8 cellular contexts compared by ENCODE assay signal in genomic region chr20:25318471-25319240, GRCh38.
DNase-seq lines count a peak whose midpoint lies in the region; ATAC-seq and TF ChIP-seq lines count a peak whose summit lies in the region.

No MANE protein-coding gene starts in this region.

- peaks cover 2% of the 10 kb centered on the region for H3K9me3 Mint-ChIP-seq in endodermal cell

- no peaks in the 10 kb centered on the region for H3K9me3 ChIP-seq in endodermal cell (ENCODE audit: control insufficient read depth, low read length)

- H3K27ac Mint-ChIP-seq in endodermal cell: no peak overlapping the region

- peak overlapping the region; percentile 73 for H3K27ac ChIP-seq in endodermal cell (ENCODE audit: low read depth, low read length)

- DNase-seq in CD1c-positive myeloid dendritic cell (ENCODE audit: extremely low spot score): peak; percentile 93
- no peak for DNase-seq in endodermal cell
- no peak for DNase-seq in KG1 (lab: John Stamatoyannopoulos, UW)
- DNase-seq in NCI-H526 (lab: John Stamatoyannopoulos, UW): no peak
- DNase-seq in NCI-H1048 (lab: John Stamatoyannopoulos, UW): no peak
- no peak for DNase-seq in stimulated activated CD4-positive, alpha-beta T cell treated with anti-CD3 and anti-CD28 coated beads, Interleukin-15, amount 100 ng/mL, for 24 hours

- no peaks in the 10 kb centered on the region for H3K27me3 Mint-ChIP-seq in endodermal cell (ENCODE audit: insufficient read depth)

- no peak overlapping the region for H3K4me3 ChIP-seq in endodermal cell (ENCODE audit: low read length)

- H3K36me3 Mint-ChIP-seq in endodermal cell (ENCODE audit: low read depth): peaks cover 47% of the 10 kb centered on the region

- no peak for TF ChIP-seq CTCF in endodermal cell (conservative IDR thresholded peaks at IDR 0.05)

- no peak overlapping the region for H3K4me3 Mint-ChIP-seq in endodermal cell

- peaks cover 16% of the 10 kb centered on the region for H3K36me3 ChIP-seq in endodermal cell (ENCODE audit: control insufficient read depth, insufficient read depth, low read length)

- no peaks in the 10 kb centered on the region for H3K27me3 ChIP-seq in endodermal cell (ENCODE audit: control insufficient read depth, insufficient read depth, low read length, poor library complexity, severe bottlenecking)

- no peaks in the 10 kb centered on the region for H3K4me1 ChIP-seq in endodermal cell (ENCODE audit: control insufficient read depth, insufficient read depth, low read length)

- 90% methylated on average over 14 to 16 of the region's 16 CpGs for WGBS in endodermal cell (ENCODE audit: insufficient coverage in 1 of 2, insufficient read length in 1 of 2), 2 experiments

- no peak overlapping the region for H3K9ac ChIP-seq in endodermal cell (ENCODE audit: extremely low read depth, low read length, poor library complexity, severe bottlenecking)

- peak; percentile 97 for ATAC-seq in GM19395 (IDR thresholded peaks at IDR 0.05; ENCODE audit: unreplicated experiment)
- peak; percentile 91 for ATAC-seq in HG03280 (IDR thresholded peaks at IDR 0.05; ENCODE audit: unreplicated experiment)

- peaks cover 3% of the 10 kb centered on the region for H3K4me1 Mint-ChIP-seq in endodermal cell
